In genomic region chr15:90563460-90563859, GRCh38 we compare ENCODE assay signal across 12 cellular contexts. TPM values are rescaled to one million over a fixed set of nuclear protein-coding genes. Genes with fewer than 3 reads are reported as not detected.
A peak's percentile ranks its signal among the peaks of the same experiment; 100 is the strongest.
DNase-seq lines count a peak whose midpoint lies in the region; ATAC-seq lines count a peak whose summit lies in the region.
"Had no signal": no experiment of that assay in that cellular context is flagged by ENCODE, and none has a peak within 500 bp of the region (broad histone marks: within the 10 kb centered on the region; RNA-seq: fewer than 3 reads in every experiment).

No MANE protein-coding gene starts in this region.

- POLR2A ChIA-PET in T-cell (lab: Charles Lee) = interaction anchor here in 1 of 2 donors (0.6 to 1.1 kb wide), 3 partner anchors 10 to 33 kb away, joined by 3 to 5 read pairs (median 3); no protein-coding TSS in a partner anchor

- DNase-seq in activated CD4-positive, alpha-beta T cell treated with anti-CD3 and anti-CD28 coated beads, Interleukin-2, amount 10 ng/mL, durations not matched to agents 24 days and 14 days = no peak
- no peak for DNase-seq in activated CD4-positive, alpha-beta T cell treated with anti-CD3 and anti-CD28 coated beads, Interleukin-2, amount 50 U/mL, for 4 hours
- DNase-seq in T-cell = no peak
- peak; percentile 22 to 32 (median 27) for DNase-seq in immature natural killer cell
- no peak for DNase-seq in stimulated activated naive CD8-positive, alpha-beta T cell treated with anti-CD3 and anti-CD28 coated beads, Interleukin-15, amount 100 ng/mL, for 72 hours
- DNase-seq: DMS79 treated with DMSO at 0.1 percent for 48 hours, NCI-H69 had no signal

- CTCF ChIA-PET in T-cell (lab: Charles Lee) = interaction anchor here in 1 of 2 donors (0.6 to 1.2 kb wide), 2 partner anchors 24 to 261 kb away, joined by 3 read pairs; no protein-coding TSS in a partner anchor

- H3K9me3 Mint-ChIP-seq in activated CD4-positive, alpha-beta T cell treated with anti-CD3 and anti-CD28 coated beads, Interleukin-2, amount 10 ng/mL, durations not matched to agents 24 days and 14 days = peaks cover 4% of the 10 kb centered on the region
- H3K9me3 Mint-ChIP-seq in T-cell = no peaks in the 10 kb centered on the region
- peaks cover 0 to 2% (median 0%) of the 10 kb centered on the region in 6 donors for H3K9me3 Mint-ChIP-seq in immature natural killer cell
- peaks cover 0 to 4% of the 10 kb centered on the region in 2 donors for H3K9me3 Mint-ChIP-seq in stimulated activated naive CD8-positive, alpha-beta T cell treated with anti-CD3 and anti-CD28 coated beads, Interleukin-15, amount 100 ng/mL, for 72 hours
- H3K9me3 Mint-ChIP-seq: GM23338 had no signal

- intact Hi-C loops in activated CD4-positive, alpha-beta T cell treated with anti-CD3 and anti-CD28 coated beads, Interleukin-2, amount 10 ng/mL, durations not matched to agents 24 days and 14 days (cut with micrococcal nuclease) = loop anchor here (10.0 kb wide), 1 partner anchor 151 kb away; the partner anchor contains the start of gene BLM

- H3K4me1 Mint-ChIP-seq in activated CD4-positive, alpha-beta T cell treated with anti-CD3 and anti-CD28 coated beads, Interleukin-2, amount 10 ng/mL, durations not matched to agents 24 days and 14 days = peaks cover 83% of the 10 kb centered on the region
- H3K4me1 Mint-ChIP-seq in T-cell (peaks cover 87 to 92% (median 92%) of the 10 kb centered on the region in 3 donors), immature natural killer cell (peaks cover 87% of the 10 kb centered on the region in 2 donors)
- peaks cover 94% of the 10 kb centered on the region for H3K4me1 Mint-ChIP-seq in stimulated activated naive CD8-positive, alpha-beta T cell treated with anti-CD3 and anti-CD28 coated beads, Interleukin-15, amount 100 ng/mL, for 72 hours

- peak overlapping the region; percentile 91 for H3K27ac Mint-ChIP-seq in activated CD4-positive, alpha-beta T cell treated with anti-CD3 and anti-CD28 coated beads, Interleukin-2, amount 10 ng/mL, durations not matched to agents 24 days and 14 days
- H3K27ac Mint-ChIP-seq in T-cell = peak overlapping the region; percentile 90 to 94
- peak overlapping the region; percentile 76 to 94 (median 91) for H3K27ac Mint-ChIP-seq in immature natural killer cell
- peak overlapping the region in 1 of 2 donors; percentile 95 for H3K27ac Mint-ChIP-seq in stimulated activated naive CD8-positive, alpha-beta T cell treated with anti-CD3 and anti-CD28 coated beads, Interleukin-15, amount 100 ng/mL, for 72 hours
- H3K27ac Mint-ChIP-seq: GM23338 had no signal

- H3K4me3 Mint-ChIP-seq in activated CD4-positive, alpha-beta T cell treated with anti-CD3 and anti-CD28 coated beads, Interleukin-2, amount 10 ng/mL, durations not matched to agents 24 days and 14 days = peak overlapping the region; percentile 62
- H3K4me3 Mint-ChIP-seq in T-cell = peak overlapping the region; percentile 56 to 66 (median 57)
- H3K4me3 Mint-ChIP-seq in immature natural killer cell = peak overlapping the region; percentile 50 to 80 (median 64)
- H3K4me3 Mint-ChIP-seq in stimulated activated naive CD8-positive, alpha-beta T cell treated with anti-CD3 and anti-CD28 coated beads, Interleukin-15, amount 100 ng/mL, for 72 hours = peak overlapping the region in 1 of 2 donors; percentile 71
- H3K4me3 Mint-ChIP-seq: GM23338 had no signal

- H3K36me3 Mint-ChIP-seq in activated CD4-positive, alpha-beta T cell treated with anti-CD3 and anti-CD28 coated beads, Interleukin-2, amount 10 ng/mL, durations not matched to agents 24 days and 14 days (ENCODE audit: low read depth) = peaks cover 37% of the 10 kb centered on the region
- H3K36me3 Mint-ChIP-seq in T-cell (peaks cover 22% of the 10 kb centered on the region), immature natural killer cell (peaks cover 0 to 4% (median 0%) of the 10 kb centered on the region in 3 donors)

- ATAC-seq in T-cell (replicated peaks in 1 of 4) (no peak), GM18858 (IDR thresholded peaks at IDR 0.05; ENCODE audit: unreplicated experiment) (no peak), HG02610 (IDR thresholded peaks at IDR 0.05; ENCODE audit: unreplicated experiment) (no peak), GM19324 (IDR thresholded peaks at IDR 0.05; ENCODE audit: low FRiP score, unreplicated experiment) (no peak)
- peak; percentile 53 for ATAC-seq in stimulated activated naive CD8-positive, alpha-beta T cell treated with anti-CD3 and anti-CD28 coated beads, Interleukin-15, amount 100 ng/mL, for 72 hours
- ATAC-seq: A549 had no signal

- H3K27me3 Mint-ChIP-seq in activated CD4-positive, alpha-beta T cell treated with anti-CD3 and anti-CD28 coated beads, Interleukin-2, amount 10 ng/mL, durations not matched to agents 24 days and 14 days = no peaks in the 10 kb centered on the region
- no peaks in the 10 kb centered on the region for H3K27me3 Mint-ChIP-seq in T-cell
- peaks cover 0 to 2% (median 2%) of the 10 kb centered on the region in 3 donors for H3K27me3 Mint-ChIP-seq in immature natural killer cell (ENCODE audit: low read depth in 3 of 3)
- no peaks in the 10 kb centered on the region for H3K27me3 Mint-ChIP-seq in stimulated activated naive CD8-positive, alpha-beta T cell treated with anti-CD3 and anti-CD28 coated beads, Interleukin-15, amount 100 ng/mL, for 72 hours

RNA-seq across cellular contexts. Expression of gene CRTC3, which starts 33.7 kb away (rescaled TPM):
- 48.8 and 54.2 TPM in 2 replicates for total RNA-seq in activated CD4-positive, alpha-beta T cell treated with anti-CD3 and anti-CD28 coated beads, Interleukin-2, amount 10 ng/mL, durations not matched to agents 24 days and 14 days
- 100 to 1,000 TPM in 1 of 5 donors, 10 to 100 TPM in 4; 88.3 to 119 (median 89.1) TPM for total RNA-seq in T-cell
- polyA plus RNA-seq in immature natural killer cell = 10 to 100 TPM; 10.9 to 35.3 (median 11.0) TPM

Comparison
In these comparisons a context has a peak if more than half of its experiments do, and no peak if none do; other contexts are left out.
1. DNase-seq: peak in immature natural killer cell (3 of 3); none in activated CD4-positive, alpha-beta T cell treated with anti-CD3 and anti-CD28 coated beads, Interleukin-2, amount 10 ng/mL, durations not matched to agents 24 days and 14 days (single experiment), activated CD4-positive, alpha-beta T cell treated with anti-CD3 and anti-CD28 coated beads, Interleukin-2, amount 50 U/mL, for 4 hours (0 of 2), T-cell (0 of 34) and stimulated activated naive CD8-positive, alpha-beta T cell treated with anti-CD3 and anti-CD28 coated beads, Interleukin-15, amount 100 ng/mL, for 72 hours (0 of 2).